ENCODE assay signal across 1 cellular context in the genomic region with DNA sequence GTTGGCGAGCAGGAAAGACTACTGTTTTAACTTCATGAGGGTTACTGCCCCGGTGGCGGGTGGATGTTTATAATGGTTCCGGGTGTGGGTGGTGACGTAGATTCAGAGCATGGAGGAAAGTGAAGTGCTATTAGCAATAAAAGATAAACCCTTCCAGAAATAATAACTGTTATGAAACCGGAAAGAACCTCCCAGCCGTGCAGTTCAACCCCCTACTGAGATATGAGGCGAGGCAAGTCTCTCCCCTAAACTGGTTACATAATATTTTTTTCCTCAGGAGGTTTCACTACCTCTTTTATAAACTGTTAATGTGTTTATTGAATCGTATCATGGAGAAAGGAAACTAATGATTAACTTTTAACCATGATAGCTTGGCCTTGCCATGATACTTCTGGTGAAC.
TF ChIP-seq lines count a peak whose summit lies in the region.

No MANE protein-coding gene starts in this region.

TF ChIP-seq in SK-N-SH treated with all-trans-retinoic acid at 6 μM for 48 hours, 23 proteins besides CTCF, POLR2A, EP300 and RAD21 (continued from another document):
- TF ChIP-seq, protein P1, sequence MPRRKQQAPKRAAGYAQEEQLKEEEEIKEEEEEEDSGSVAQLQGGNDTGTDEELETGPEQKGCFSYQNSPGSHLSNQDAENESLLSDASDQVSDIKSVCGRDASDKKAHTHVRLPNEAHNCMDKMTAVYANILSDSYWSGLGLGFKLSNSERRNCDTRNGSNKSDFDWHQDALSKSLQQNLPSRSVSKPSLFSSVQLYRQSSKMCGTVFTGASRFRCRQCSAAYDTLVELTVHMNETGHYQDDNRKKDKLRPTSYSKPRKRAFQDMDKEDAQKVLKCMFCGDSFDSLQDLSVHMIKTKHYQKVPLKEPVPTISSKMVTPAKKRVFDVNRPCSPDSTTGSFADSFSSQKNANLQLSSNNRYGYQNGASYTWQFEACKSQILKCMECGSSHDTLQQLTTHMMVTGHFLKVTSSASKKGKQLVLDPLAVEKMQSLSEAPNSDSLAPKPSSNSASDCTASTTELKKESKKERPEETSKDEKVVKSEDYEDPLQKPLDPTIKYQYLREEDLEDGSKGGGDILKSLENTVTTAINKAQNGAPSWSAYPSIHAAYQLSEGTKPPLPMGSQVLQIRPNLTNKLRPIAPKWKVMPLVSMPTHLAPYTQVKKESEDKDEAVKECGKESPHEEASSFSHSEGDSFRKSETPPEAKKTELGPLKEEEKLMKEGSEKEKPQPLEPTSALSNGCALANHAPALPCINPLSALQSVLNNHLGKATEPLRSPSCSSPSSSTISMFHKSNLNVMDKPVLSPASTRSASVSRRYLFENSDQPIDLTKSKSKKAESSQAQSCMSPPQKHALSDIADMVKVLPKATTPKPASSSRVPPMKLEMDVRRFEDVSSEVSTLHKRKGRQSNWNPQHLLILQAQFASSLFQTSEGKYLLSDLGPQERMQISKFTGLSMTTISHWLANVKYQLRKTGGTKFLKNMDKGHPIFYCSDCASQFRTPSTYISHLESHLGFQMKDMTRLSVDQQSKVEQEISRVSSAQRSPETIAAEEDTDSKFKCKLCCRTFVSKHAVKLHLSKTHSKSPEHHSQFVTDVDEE (CRISPR knock-in tag; IDR thresholded peaks at IDR 0.05), result no peak
- TF ChIP-seq ARNTL (CRISPR knock-in tag; IDR thresholded peaks at IDR 0.05; ENCODE audit: borderline replicate concordance, low read depth) (no peak), SNAI2 (CRISPR knock-in tag; IDR thresholded peaks at IDR 0.05) (no peak), CSDC2 (CRISPR knock-in tag; IDR thresholded peaks at IDR 0.05) (no peak), ZNF70 (CRISPR knock-in tag; IDR thresholded peaks at IDR 0.05) (no peak)
TF ChIP-seq in SK-N-SH treated with all-trans-retinoic acid at 6 μM for 48 hours: peak in this region for 0.
